ENCODE assay signal across 28 cellular contexts in the genomic region with DNA sequence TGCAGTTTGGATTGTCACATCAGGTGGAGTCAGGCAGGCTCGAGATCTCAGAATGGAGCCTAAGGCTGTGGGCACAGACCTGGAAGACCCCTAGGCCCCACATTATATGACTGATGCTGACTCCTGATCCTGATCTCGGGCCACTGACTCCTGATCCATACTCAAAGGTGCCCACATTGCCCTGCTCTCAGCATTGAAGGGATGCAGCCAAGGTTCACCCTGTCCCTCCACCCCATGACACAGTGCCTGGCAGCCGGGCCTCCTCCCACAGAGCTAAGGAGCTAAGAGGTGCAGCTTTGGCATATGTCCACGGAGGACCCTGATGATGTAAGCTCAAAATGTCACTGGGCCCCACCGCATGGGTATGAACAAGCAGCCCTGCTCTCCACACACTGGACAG. TPM values are rescaled to one million over a fixed set of nuclear protein-coding genes. Genes with fewer than 3 reads are reported as not detected.
"Had no signal": no experiment of that assay in that cellular context is flagged by ENCODE, and none has a peak within 500 bp of the region (broad histone marks: within the 10 kb centered on the region; RNA-seq: fewer than 3 reads in every experiment).

No MANE protein-coding gene starts in this region.

- H3K9me3 ChIP-seq: left lung, lower lobe of right lung, neutrophil, ovary, prostate gland, right lobe of liver, tibial nerve, uterus had no signal

- H3K4me1 Mint-ChIP-seq: naive thymus-derived CD8-positive, alpha-beta T cell; neural crest cell; stimulated activated memory B cell treated with anti-CD40 and anti-IgM and Interleukin-4, amounts not matched to agents 10 μg/mL and 1 μg/mL and 100 μg/mL, for 72 hours; stimulated activated naive CD8-positive, alpha-beta T cell treated with anti-CD3 and anti-CD28 coated beads, Interleukin-15, amount 100 ng/mL, for 72 hours had no signal

- H3K36me3 ChIP-seq: left lung, lower lobe of right lung, neutrophil, ovary, prostate gland, right lobe of liver, tibial nerve, uterus had no signal

- H3K9me3 Mint-ChIP-seq: nephron; neural crest cell; stimulated activated memory B cell treated with anti-CD40 and anti-IgM and Interleukin-4, amounts not matched to agents 10 μg/mL and 1 μg/mL and 100 μg/mL, for 72 hours; stimulated activated naive CD8-positive, alpha-beta T cell treated with anti-CD3 and anti-CD28 coated beads, Interleukin-15, amount 100 ng/mL, for 72 hours; type B pancreatic cell had no signal

- H3K4me3 Mint-ChIP-seq: nephron; neural crest cell; stimulated activated memory B cell treated with anti-CD40 and anti-IgM and Interleukin-4, amounts not matched to agents 10 μg/mL and 1 μg/mL and 100 μg/mL, for 72 hours; stimulated activated naive CD8-positive, alpha-beta T cell treated with anti-CD3 and anti-CD28 coated beads, Interleukin-15, amount 100 ng/mL, for 72 hours; type B pancreatic cell had no signal

- H3K4me3 ChIP-seq: left lung, lower lobe of right lung, ovary, prostate gland, right lobe of liver, tibial nerve, uterus had no signal

- H3K36me3 Mint-ChIP-seq: naive thymus-derived CD8-positive, alpha-beta T cell; stimulated activated memory B cell treated with anti-CD40 and anti-IgM and Interleukin-4, amounts not matched to agents 10 μg/mL and 1 μg/mL and 100 μg/mL, for 72 hours; type B pancreatic cell had no signal

- H3K27ac ChIP-seq: left lung, lower lobe of right lung, neutrophil, ovary, prostate gland, right lobe of liver, tibial nerve, uterus had no signal

- H3K27me3 Mint-ChIP-seq: stimulated activated memory B cell treated with anti-CD40 and anti-IgM and Interleukin-4, amounts not matched to agents 10 μg/mL and 1 μg/mL and 100 μg/mL, for 72 hours; stimulated activated naive CD8-positive, alpha-beta T cell treated with anti-CD3 and anti-CD28 coated beads, Interleukin-15, amount 100 ng/mL, for 72 hours had no signal

- H3K27me3 ChIP-seq: neutrophil, ovary, right lobe of liver, tibial nerve, uterus had no signal

- DNase-seq: hippocampal formation; kidney glomerular epithelial cell; left colon; left lung; lower lobe of right lung; mammary epithelial cell; mesenchymal stem cell; naive thymus-derived CD8-positive, alpha-beta T cell; occipital lobe; ovary; right lobe of liver; stimulated activated CD4-positive, alpha-beta T cell treated with anti-CD3 and anti-CD28 coated beads, Interleukin-4, amount 100 ng/mL, for 4 hours; stimulated activated CD8-positive, alpha-beta memory T cell treated with anti-CD3 and anti-CD28 coated beads, Interleukin-4, amount 100 ng/mL, for 48 hours; stimulated activated naive CD4-positive, alpha-beta T cell treated with Interleukin-2 at 50 U/mL for 16 hours; stimulated activated naive CD8-positive, alpha-beta T cell treated with anti-CD3 and anti-CD28 coated beads, Interleukin-15, amount 100 ng/mL, for 72 hours; substantia nigra; uterus had no signal

- H3K4me1 ChIP-seq: left lung, lower lobe of right lung, prostate gland, right lobe of liver, tibial nerve, uterus had no signal

- FAIRE-seq: keratinocyte had no signal

- H3K27ac Mint-ChIP-seq: naive thymus-derived CD8-positive, alpha-beta T cell; nephron; stimulated activated memory B cell treated with anti-CD40 and anti-IgM and Interleukin-4, amounts not matched to agents 10 μg/mL and 1 μg/mL and 100 μg/mL, for 72 hours; stimulated activated naive CD8-positive, alpha-beta T cell treated with anti-CD3 and anti-CD28 coated beads, Interleukin-15, amount 100 ng/mL, for 72 hours; type B pancreatic cell had no signal

RNA-seq across cellular contexts. Expression of gene TCERG1L, which starts 36.6 kb away (rescaled TPM):
- total RNA-seq: left colon, left lung, liver, lower lobe of right lung, mucosa of gallbladder, right lobe of liver, skeletal muscle tissue had no signal
- polyA plus RNA-seq: keratinocyte, liver, mammary epithelial cell had no signal
